ENCODE assay signal across 23 cellular contexts in genomic region chr5:59321631-59322030, GRCh38.
DNase-seq lines count a peak whose midpoint lies in the region; ATAC-seq and TF ChIP-seq lines count a peak whose summit lies in the region.
"Had no signal": no experiment of that assay in that cellular context is flagged by ENCODE, and none has a peak within 500 bp of the region (broad histone marks: within the 10 kb centered on the region; RNA-seq: fewer than 3 reads in every experiment).

No MANE protein-coding gene starts in this region.

- POLR2A ChIA-PET in HEK293 (lab: Yijun Ruan, JAX): no interaction called here

- intact Hi-C loops in left ventricle myocardium superior (cut with micrococcal nuclease): no loop called here
- intact Hi-C loops in psoas muscle (cut with DNase I): no loop called here
- intact Hi-C loops in adrenal gland (cut with DNase I): no loop called here

- H3K27me3 ChIP-seq in psoas muscle (ENCODE audit: insufficient read depth in 3 of 3, low read length in 2 of 3) (no peaks in the 10 kb centered on the region), adrenal gland (no peaks in the 10 kb centered on the region)
- H3K27me3 ChIP-seq: BLaER1 had no signal

- H3K36me3 ChIP-seq in HEK293 (ENCODE audit: control insufficient read depth in 2 of 2, insufficient read depth in 1 of 2, low read length in 2 of 2) (no peaks in the 10 kb centered on the region), SK-N-MC (ENCODE audit: insufficient read depth, low read length) (no peaks in the 10 kb centered on the region), psoas muscle (ENCODE audit: insufficient read depth in 1 of 2, low read depth in 1 of 2) (no peaks in the 10 kb centered on the region), adrenal gland (replicated peaks in 1 of 2) (no peaks in the 10 kb centered on the region)
- H3K36me3 ChIP-seq: BLaER1 had no signal

- H3K4me1 ChIP-seq in HEK293 (ENCODE audit: control insufficient read depth, insufficient read depth, low read length) (peaks cover 49% of the 10 kb centered on the region), psoas muscle (peaks cover 80% of the 10 kb centered on the region), adrenal gland (replicated peaks in 1 of 2) (peaks cover 0 to 8% of the 10 kb centered on the region in 2 donors)
- H3K4me1 ChIP-seq: BLaER1 had no signal

- no peak overlapping the region for H3K9ac ChIP-seq in SK-N-MC (ENCODE audit: insufficient read length)
- H3K9ac ChIP-seq: BLaER1, SK-N-SH had no signal

- H3K27ac ChIP-seq in HEK293 (ENCODE audit: extremely low read depth, low read depth, low read length): peak overlapping the region; percentile 49; the same call in 1 of the 2 replicates
- 0 out of 2 replicates have a peak overlapping the region, but pooled peaks have one; percentile 23 for H3K27ac ChIP-seq in SK-N-MC
- peak overlapping the region; percentile 44 for H3K27ac ChIP-seq in psoas muscle
- H3K27ac ChIP-seq in adrenal gland: no peak overlapping the region
- H3K27ac ChIP-seq: BLaER1 had no signal

- DNase-seq in SK-N-MC (ENCODE audit: low read depth, low spot score) (no peak), left ventricle myocardium superior (no peak), psoas muscle (no peak), adrenal gland (no peak), NCI-H510A (lab: John Stamatoyannopoulos, UW) (no peak), OCI-M2 (lab: John Stamatoyannopoulos, UW; ENCODE audit: unreplicated experiment) (no peak)
- DNase-seq: CD4-positive, alpha-beta T cell; COR-L47; DMS 273 treated with DMSO at 0.1 percent for 48 hours; DMS79 treated with DMSO at 0.1 percent for 48 hours; H9; IMR-90; NCI-H1694; NCI-H2081; NCI-H2171 treated with DMSO at 0.1 percent for 48 hours; NCI-H446; NCI-H526 treated with DMSO at 0.1 percent for 48 hours; OCI-M1; SHP77; SK-N-SH had no signal

- 65 to 85% (median 74%) methylated on average over 4 of the region's 4 CpGs for WGBS in psoas muscle, 3 donors
- WGBS in adrenal gland, 4 donors: 89 to 96% (median 92%) methylated on average over 4 of the region's 4 CpGs

- TF ChIP-seq CTCF in HEK293 (tag by site-specific recombination; IDR thresholded peaks at IDR 0.05) (no peak), psoas muscle (IDR thresholded peaks at IDR 0.05) (no peak), adrenal gland (IDR thresholded peaks at IDR 0.05) (no peak)

- no peak for TF ChIP-seq POLR2A in adrenal gland (IDR thresholded peaks at IDR 0.05)

- CTCF ChIA-PET in HEK293 (lab: Yijun Ruan, JAX): interaction anchor here (1.1 to 1.5 kb wide), 2 partner anchors 27 to 46 kb away, joined by 3 to 4 read pairs; no protein-coding TSS in a partner anchor

- H3K4me3 ChIP-seq in HEK293 (ENCODE audit: low read depth, low read length) (no peak overlapping the region), SK-N-MC (no peak overlapping the region), psoas muscle (no peak overlapping the region), adrenal gland (no peak overlapping the region)
- H3K4me3 ChIP-seq: BLaER1 had no signal

- ATAC-seq in left ventricle myocardium superior: peak; percentile 59
- peak in 3 of 4 donors; percentile 32 to 55 (median 46) for ATAC-seq in psoas muscle
- no peak for ATAC-seq in GM21723 (IDR thresholded peaks at IDR 0.05; ENCODE audit: unreplicated experiment)

- H3K9me3 ChIP-seq in HEK293 (ENCODE audit: control insufficient read depth, insufficient read depth, low read depth, low read length) (no peaks in the 10 kb centered on the region), SK-N-MC (ENCODE audit: low read depth, low read length) (no peaks in the 10 kb centered on the region), psoas muscle (no peaks in the 10 kb centered on the region), adrenal gland (replicated peaks in 1 of 3) (no peaks in the 10 kb centered on the region)
- H3K9me3 ChIP-seq: BLaER1, SK-N-SH had no signal

TF ChIP-seq in HEK293, 187 proteins besides CTCF, POLR2A, EP300 and RAD21:
- TF ChIP-seq ZFP37 (tag by site-specific recombination; IDR thresholded peaks at IDR 0.05) (no peak), ZNF707 (tag by site-specific recombination; IDR thresholded peaks at IDR 0.05) (no peak), MYNN (tag by site-specific recombination; IDR thresholded peaks at IDR 0.05; ENCODE audit: borderline replicate concordance) (no peak)

Comparison
In these comparisons a context has a peak if more than half of its experiments do, and no peak if none do; other contexts are left out.
1. H3K27ac ChIP-seq: peak in HEK293 (single experiment), SK-N-MC (single experiment) and psoas muscle (single experiment); none in adrenal gland (0 of 5).